Comparison of ENCODE assay signal across 8 cellular contexts in the genomic region with DNA sequence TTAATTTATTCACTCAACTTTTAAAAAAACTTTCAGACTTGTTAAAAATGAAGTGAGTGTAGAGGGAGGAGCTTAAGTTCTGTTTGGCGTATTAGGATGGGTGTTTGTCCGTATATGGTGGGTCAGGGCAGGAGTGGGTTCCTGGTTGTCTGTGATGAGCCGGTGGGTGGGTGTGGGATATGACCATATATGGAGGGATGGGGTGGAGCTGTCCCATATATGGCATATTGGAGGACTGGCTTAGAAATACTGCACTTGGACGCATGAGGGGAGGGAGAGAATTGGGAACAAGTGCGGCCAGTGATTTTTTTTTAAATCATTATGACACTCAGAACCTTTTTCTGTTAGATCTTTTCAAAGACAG. TPM values are rescaled to one million over a fixed set of nuclear protein-coding genes. Genes with fewer than 3 reads are reported as not detected.
DNase-seq lines count a peak whose midpoint lies in the region; ATAC-seq and TF ChIP-seq lines count a peak whose summit lies in the region.

No MANE protein-coding gene starts in this region.

- peaks cover 18% of the 10 kb centered on the region for H3K4me1 ChIP-seq in A673 (ENCODE audit: insufficient read depth, low read length, poor library complexity, severe bottlenecking)

- peak overlapping the region; percentile 95 for H3K4me3 Mint-ChIP-seq in activated CD4-positive, alpha-beta T cell treated with anti-CD3 and anti-CD28 coated beads, Interleukin-2, amount 10 ng/mL, durations not matched to agents 7 days and 5 days
- H3K4me3 Mint-ChIP-seq in dendritic cell treated with granulocyte-macrophage colony-stimulating factor and Interleukin-4, amounts not matched to agents 40 ng/mL and 50 ng/mL, for 4 days, result peak overlapping the region; percentile 89

- intact Hi-C loops in A673 (cut with micrococcal nuclease; ENCODE audit: unreplicated experiment), result no loop called here
- intact Hi-C loops in dendritic cell treated with granulocyte-macrophage colony-stimulating factor and Interleukin-4, amounts not matched to agents 40 ng/mL and 50 ng/mL, for 4 days (cut with micrococcal nuclease), result loop anchor here (5.0 kb wide), 2 partner anchors 45 to 245 kb away; partner anchors contain the start of genes IMMT and MRPL35

- DNase-seq in A673 (ENCODE audit: low spot score), result peak; percentile 95
- peak; percentile 67 for DNase-seq in NCI-H460 (ENCODE audit: extremely low read depth, low read depth)
- DNase-seq in activated CD4-positive, alpha-beta T cell treated with anti-CD3 and anti-CD28 coated beads, Interleukin-2, amount 10 ng/mL, durations not matched to agents 7 days and 5 days, result peak; percentile 88
- peak; percentile 58 for DNase-seq in left lobe of liver (ENCODE audit: low spot score)
- DNase-seq in stimulated activated CD4-positive, alpha-beta T cell treated with anti-CD3 and anti-CD28 coated beads, Interleukin-2, amount 100 ng/mL, for 48 hours, result peak; percentile 61 to 71

- peaks cover 5% of the 10 kb centered on the region for H3K36me3 ChIP-seq in A673 (ENCODE audit: insufficient read depth, low read length, poor library complexity, severe bottlenecking)

- peaks cover 26% of the 10 kb centered on the region for H3K9me3 ChIP-seq in A673 (ENCODE audit: low read depth, low read length, poor library complexity, severe bottlenecking)

- peak overlapping the region; percentile 89 for H3K27ac ChIP-seq in A673 (ENCODE audit: low read depth, low read length, poor library complexity, severe bottlenecking)

- CTCF ChIA-PET in A673 (lab: Charles Lee), result interaction anchor here (0.6 kb wide), 1 partner anchor 14 kb away, joined by 17 read pairs; no protein-coding TSS in a partner anchor
- CTCF ChIA-PET in activated CD4-positive, alpha-beta T cell treated with anti-CD3 and anti-CD28 coated beads, Interleukin-2, amount 10 ng/mL, durations not matched to agents 7 days and 5 days (lab: Charles Lee), result interaction anchor here (0.9 to 1.5 kb wide), 5 partner anchors 12 to 221 kb away, joined by 3 to 4 read pairs (median 3); no protein-coding TSS in a partner anchor

- peak overlapping the region; percentile 97 for H3K27ac Mint-ChIP-seq in activated CD4-positive, alpha-beta T cell treated with anti-CD3 and anti-CD28 coated beads, Interleukin-2, amount 10 ng/mL, durations not matched to agents 7 days and 5 days
- H3K27ac Mint-ChIP-seq in dendritic cell treated with granulocyte-macrophage colony-stimulating factor and Interleukin-4, amounts not matched to agents 40 ng/mL and 50 ng/mL, for 4 days, result peak overlapping the region; percentile 99

- no peaks in the 10 kb centered on the region for H3K27me3 Mint-ChIP-seq in activated CD4-positive, alpha-beta T cell treated with anti-CD3 and anti-CD28 coated beads, Interleukin-2, amount 10 ng/mL, durations not matched to agents 7 days and 5 days
- no peaks in the 10 kb centered on the region for H3K27me3 Mint-ChIP-seq in dendritic cell treated with granulocyte-macrophage colony-stimulating factor and Interleukin-4, amounts not matched to agents 40 ng/mL and 50 ng/mL, for 4 days

- H3K4me3 ChIP-seq in A673 (ENCODE audit: low read depth, low read length, poor library complexity, severe bottlenecking), result peak overlapping the region; percentile 61

- H3K9me3 Mint-ChIP-seq in activated CD4-positive, alpha-beta T cell treated with anti-CD3 and anti-CD28 coated beads, Interleukin-2, amount 10 ng/mL, durations not matched to agents 7 days and 5 days, result peaks cover 20% of the 10 kb centered on the region
- peaks cover 24% of the 10 kb centered on the region for H3K9me3 Mint-ChIP-seq in dendritic cell treated with granulocyte-macrophage colony-stimulating factor and Interleukin-4, amounts not matched to agents 40 ng/mL and 50 ng/mL, for 4 days

- H3K36me3 Mint-ChIP-seq in activated CD4-positive, alpha-beta T cell treated with anti-CD3 and anti-CD28 coated beads, Interleukin-2, amount 10 ng/mL, durations not matched to agents 7 days and 5 days (ENCODE audit: low read depth), result peaks cover 63% of the 10 kb centered on the region
- peaks cover 77% of the 10 kb centered on the region for H3K36me3 Mint-ChIP-seq in dendritic cell treated with granulocyte-macrophage colony-stimulating factor and Interleukin-4, amounts not matched to agents 40 ng/mL and 50 ng/mL, for 4 days (ENCODE audit: low read depth)

- peaks cover 54% of the 10 kb centered on the region for H3K4me1 Mint-ChIP-seq in activated CD4-positive, alpha-beta T cell treated with anti-CD3 and anti-CD28 coated beads, Interleukin-2, amount 10 ng/mL, durations not matched to agents 7 days and 5 days
- H3K4me1 Mint-ChIP-seq in dendritic cell treated with granulocyte-macrophage colony-stimulating factor and Interleukin-4, amounts not matched to agents 40 ng/mL and 50 ng/mL, for 4 days (ENCODE audit: low read depth), result peaks cover 46% of the 10 kb centered on the region

- ATAC-seq in GM18520 (IDR thresholded peaks at IDR 0.05; ENCODE audit: unreplicated experiment) (peak; percentile 49), HG03095 (IDR thresholded peaks at IDR 0.05; ENCODE audit: unreplicated experiment) (peak; percentile 67), left lobe of liver (peak; percentile 29)

- no peak for TF ChIP-seq CTCF in A673 (conservative IDR thresholded peaks at IDR 0.05; ENCODE audit: low read depth, low read length)

- POLR2A ChIA-PET in A673 (lab: Charles Lee; ENCODE audit: low non-redundant PET), result interaction anchor here (0.6 kb wide), 1 partner anchor 212 kb away, joined by 4 read pairs; no protein-coding TSS in a partner anchor
- POLR2A ChIA-PET in activated CD4-positive, alpha-beta T cell treated with anti-CD3 and anti-CD28 coated beads, Interleukin-2, amount 10 ng/mL, durations not matched to agents 7 days and 5 days (lab: Charles Lee), result interaction anchor here (0.7 kb wide), 1 partner anchor 180 kb away, joined by 4 read pairs; no protein-coding TSS in a partner anchor

- H3K27me3 ChIP-seq in A673 (replicated peaks; ENCODE audit: insufficient read depth, low read depth, low read length, poor library complexity), result no peaks in the 10 kb centered on the region

- no TSS peak for BruUV-seq in A673 (replicated peaks; lab: Mats Ljungman, UMichigan)

RNA-seq across cellular contexts. Expression of gene KDM3A, which starts 1.5 kb away (rescaled TPM):
- 40.7 and 43.8 TPM in 2 replicates for total RNA-seq in A673 (2021)
- total RNA-seq in NCI-H460 (2014; rRNA removed; shearing (Covaris generic)), result 20.1 and 22.3 TPM in 2 replicates
- polyA plus RNA-seq in NCI-H460 (2014; cell fraction: nucleus; rRNA removed), result 15.1 and 17.5 TPM in 2 replicates
- 10 to 100 TPM; 86.1 to 86.9 TPM for total RNA-seq in activated CD4-positive, alpha-beta T cell treated with anti-CD3 and anti-CD28 coated beads, Interleukin-2, amount 10 ng/mL, durations not matched to agents 7 days and 5 days
- total RNA-seq in left lobe of liver, result 12.9 TPM

Comparison
In these comparisons a context has a peak if more than half of its experiments do, and no peak if none do; other contexts are left out.
1. Peak in every context shown above with its lines: DNase-seq, ATAC-seq, H3K4me3 ChIP-seq and H3K27ac ChIP-seq.